Comparison of ENCODE assay signal across 8 cellular contexts in genomic region chr19:29844891-29845575, GRCh38. TPM values are rescaled to one million over a fixed set of nuclear protein-coding genes. Genes with fewer than 3 reads are reported as not detected.
A peak's percentile ranks its signal among the peaks of the same experiment; 100 is the strongest.
DNase-seq lines count a peak whose midpoint lies in the region; ATAC-seq and TF ChIP-seq lines count a peak whose summit lies in the region.

No MANE protein-coding gene starts in this region.

- H3K4me3 ChIP-seq in OCI-LY7 (ENCODE audit: low read depth, low read length, poor library complexity, severe bottlenecking): peak overlapping the region; percentile 73
- H3K4me3 ChIP-seq in muscle layer of colon (ENCODE audit: low read depth in 1 of 2, low read length in 2 of 2): peak overlapping the region; percentile 66 to 81

- BruUV-seq in OCI-LY7 (replicated peaks; lab: Mats Ljungman, UMichigan): no TSS peak

- CTCF ChIA-PET in OCI-LY7 (lab: Charles Lee; ENCODE audit: unreplicated experiment): interaction anchor here (0.5 to 0.6 kb wide), 6 partner anchors 27 to 1676 kb away, joined by 3 to 12 read pairs (median 4); no protein-coding TSS in a partner anchor

- peak; percentile 73 for ATAC-seq in GM21528 (IDR thresholded peaks at IDR 0.05; ENCODE audit: low FRiP score, unreplicated experiment)

- H3K79me2 ChIP-seq in OCI-LY7 (ENCODE audit: insufficient read depth, low read depth, low read length): no peaks in the 10 kb centered on the region

- POLR2A ChIA-PET in OCI-LY7 (lab: Charles Lee): interaction anchor here (0.6 to 2.0 kb wide), 7 partner anchors 9 to 598 kb away, joined by 3 to 6 read pairs (median 4); no protein-coding TSS in a partner anchor

- TF ChIP-seq CTCF in OCI-LY7 (conservative IDR thresholded peaks at IDR 0.05; ENCODE audit: low read length): no peak

- H3K9me2 ChIP-seq in OCI-LY7 (ENCODE audit: insufficient read depth, low read length): no peaks in the 10 kb centered on the region

- intact Hi-C loops in OCI-LY7 (cut with micrococcal nuclease; ENCODE audit: unreplicated experiment): loop anchor here (1.0 kb wide), 1 partner anchor 34 kb away; the partner anchor contains the start of gene CCNE1

- peak overlapping the region; percentile 80 for H2AFZ ChIP-seq in OCI-LY7 (ENCODE audit: low read length)

- no peak for TF ChIP-seq POLR2A in erythroblast (IDR thresholded peaks at IDR 0.05; ENCODE audit: low read length)

- no peaks in the 10 kb centered on the region for H4K20me1 ChIP-seq in OCI-LY7 (ENCODE audit: insufficient read depth, low read length)

- peaks cover 18% of the 10 kb centered on the region for H3K4me1 ChIP-seq in OCI-LY7 (ENCODE audit: insufficient read depth, low read length, poor library complexity, severe bottlenecking)
- H3K4me1 ChIP-seq in muscle layer of colon (ENCODE audit: insufficient read depth, low read length): peaks cover 21% of the 10 kb centered on the region

- H3K36me3 ChIP-seq in OCI-LY7 (ENCODE audit: insufficient read depth, low read length) (no peaks in the 10 kb centered on the region), muscle layer of colon (ENCODE audit: insufficient read depth, low read length) (no peaks in the 10 kb centered on the region)

- H3K9me3 ChIP-seq in OCI-LY7 (ENCODE audit: low read length) (no peaks in the 10 kb centered on the region), muscle layer of colon (ENCODE audit: low read length) (no peaks in the 10 kb centered on the region)

- DNase-seq in DMS114 treated with DMSO at 0.1 percent for 48 hours (lab: John Stamatoyannopoulos, UW; ENCODE audit: unreplicated experiment) (peak; percentile 84), HuH-7 (ENCODE audit: low spot score) (peak; percentile 84), OCI-LY7 (ENCODE audit: low spot score) (peak; percentile 91), activated T-cell treated with anti-CD3 and anti-CD28 coated beads for 4 hours (peak; percentile 96), erythroblast (lab: John Stamatoyannopoulos, UW) (peak; percentile 93 to 94)
- peak; percentile 96 for DNase-seq in stimulated activated CD8-positive, alpha-beta memory T cell treated with anti-CD3 and anti-CD28 coated beads, Interleukin-4, amount 100 ng/mL, for 48 hours

- peak overlapping the region; percentile 35 for H3K9ac ChIP-seq in muscle layer of colon (ENCODE audit: low read length)

- peak overlapping the region; percentile 87 for H3K4me2 ChIP-seq in OCI-LY7 (ENCODE audit: low read length)

- no peaks in the 10 kb centered on the region for H3K27me3 ChIP-seq in muscle layer of colon (ENCODE audit: control insufficient read depth in 1 of 2, insufficient read depth in 2 of 2, low read length in 2 of 2)

- no peak overlapping the region for H3K27ac ChIP-seq in OCI-LY7 (ENCODE audit: low read depth, low read length, poor library complexity, severe bottlenecking)
- peak overlapping the region; percentile 86 for H3K27ac ChIP-seq in muscle layer of colon (ENCODE audit: low read depth, low read length)

RNA-seq across cellular contexts. Expression of gene CCNE1, which starts 33.2 kb away (rescaled TPM):
- total RNA-seq in OCI-LY7 (2014; rRNA removed; shearing (Covaris generic)): 13.4 and 23.2 TPM in 2 replicates
- total RNA-seq in OCI-LY7 (2022): 34.0 and 36.1 TPM in 2 replicates
